In genomic region chr2:85951351-85952067, GRCh38 we compare ENCODE assay signal across 26 cellular contexts.
DNase-seq lines count a peak whose midpoint lies in the region; ATAC-seq and TF ChIP-seq lines count a peak whose summit lies in the region.
"Had no signal": no experiment of that assay in that cellular context is flagged by ENCODE, and none has a peak within 500 bp of the region (broad histone marks: within the 10 kb centered on the region; RNA-seq: fewer than 3 reads in every experiment).

No MANE protein-coding gene starts in this region.

- H3K4me3 Mint-ChIP-seq in osteocyte (ENCODE audit: unreplicated experiment): no peak overlapping the region
- H3K4me3 Mint-ChIP-seq in GM23338: no peak overlapping the region
- H3K4me3 Mint-ChIP-seq: activated naive CD8-positive, alpha-beta T cell; B cell; endodermal cell; IgD-negative memory B cell had no signal

- intact Hi-C loops in esophagus muscularis mucosa (cut with DNase I): no loop called here

- H3K36me3 Mint-ChIP-seq in osteocyte (ENCODE audit: unreplicated experiment): no peaks in the 10 kb centered on the region
- no peaks in the 10 kb centered on the region; the same call in 2 of the 3 replicates for H3K36me3 Mint-ChIP-seq in GM23338 (ENCODE audit: low read depth)
- H3K36me3 Mint-ChIP-seq: activated naive CD8-positive, alpha-beta T cell; IgD-negative memory B cell had no signal

- no peak overlapping the region for H3K4me2 ChIP-seq in GM23338

- H3K4me3 ChIP-seq in esophagus muscularis mucosa (no peak overlapping the region), GM23338 (no peak overlapping the region)
- H3K4me3 ChIP-seq: psoas muscle, tibial artery had no signal

- H3K27me3 Mint-ChIP-seq in osteocyte (ENCODE audit: unreplicated experiment): no peaks in the 10 kb centered on the region
- H3K27me3 Mint-ChIP-seq in GM23338 (ENCODE audit: insufficient read depth, low read depth, poor library complexity): peaks cover 12% of the 10 kb centered on the region
- H3K27me3 Mint-ChIP-seq: activated naive CD8-positive, alpha-beta T cell; B cell; IgD-negative memory B cell had no signal

- no peaks in the 10 kb centered on the region for H3F3A ChIP-seq in GM23338 (replicated peaks; ENCODE audit: low read depth)

- H3K79me2 ChIP-seq in GM23338 (replicated peaks; ENCODE audit: insufficient read depth): no peaks in the 10 kb centered on the region

- TF ChIP-seq POLR2A in esophagus muscularis mucosa (IDR thresholded peaks at IDR 0.05; ENCODE audit: low read depth): no peak

- H3K36me3 ChIP-seq in esophagus muscularis mucosa: no peaks in the 10 kb centered on the region
- no peaks in the 10 kb centered on the region for H3K36me3 ChIP-seq in GM23338 (ENCODE audit: insufficient read depth)
- H3K36me3 ChIP-seq: tibial artery had no signal

- peaks cover 0 to 7% (median 2%) of the 10 kb centered on the region in 4 donors for H3K9me3 ChIP-seq in esophagus muscularis mucosa

- peaks cover 4% of the 10 kb centered on the region; the same call in 1 of the 2 replicates for H3K9me2 ChIP-seq in GM23338 (ENCODE audit: insufficient read depth)

- no peaks in the 10 kb centered on the region for H4K20me1 ChIP-seq in GM23338 (replicated peaks; ENCODE audit: insufficient read depth)

- ATAC-seq in HG03097 (IDR thresholded peaks at IDR 0.05; ENCODE audit: low FRiP score, unreplicated experiment) (no peak), GM18907 (IDR thresholded peaks at IDR 0.05; ENCODE audit: unreplicated experiment) (no peak), GM23338 (no peak)
- ATAC-seq: left cardiac atrium; psoas muscle; stimulated activated naive CD8-positive, alpha-beta T cell treated with anti-CD3 and anti-CD28 coated beads, Interleukin-15, Interleukin-2, amounts not matched to agents 100 U/mL and 50 U/mL, for 24 hours had no signal

- TF ChIP-seq CTCF in esophagus muscularis mucosa (IDR thresholded peaks at IDR 0.05) (no peak), osteocyte (IDR thresholded peaks at IDR 0.05) (no peak), GM23338 (conservative IDR thresholded peaks at IDR 0.05; ENCODE audit: low read depth in 2 of 2) (no peak)

- H3K4me1 Mint-ChIP-seq in osteocyte (ENCODE audit: unreplicated experiment) (peaks cover 3% of the 10 kb centered on the region), GM23338 (peaks cover 9% of the 10 kb centered on the region; the same call in 2 of the 3 replicates)

- DNase-seq in HT-29 (ENCODE audit: low spot score): peak; percentile 30
- peak; percentile 37 for DNase-seq in NCI-H510A treated with DMSO at 0.1 percent for 48 hours (lab: John Stamatoyannopoulos, UW)
- DNase-seq in esophagus muscularis mucosa (ENCODE audit: extremely low spot score): peak; percentile 37
- peak; percentile 48 for DNase-seq in osteocyte (ENCODE audit: extremely low spot score, unreplicated experiment)
- no peak for DNase-seq in G401 (ENCODE audit: low spot score)
- DNase-seq in GM23338 (ENCODE audit: low spot score): no peak
- DNase-seq: activated CD4-positive, alpha-beta T cell treated with anti-CD3 and anti-CD28 coated beads for 4 hours; endodermal cell; glutamatergic neuron; HCEC 1CT; left cardiac atrium; MM.1S; NCI-H2029 treated with DMSO at 0.1 percent for 48 hours; NCI-H446 treated with DMSO at 0.1 percent for 48 hours; NK-92 treated with Interleukin-12 subunit alpha and Interleukin-12 subunit beta, amount 100 ng/mL, for 24 hours; psoas muscle; RPMI8226; small intestine; stimulated activated naive CD8-positive, alpha-beta T cell treated with anti-CD3 and anti-CD28 coated beads, Interleukin-15, Interleukin-2, amounts not matched to agents 100 U/mL and 50 U/mL, for 24 hours; SW 1271; tibial artery had no signal

- H3K27me3 ChIP-seq in esophagus muscularis mucosa: no peaks in the 10 kb centered on the region
- no peaks in the 10 kb centered on the region for H3K27me3 ChIP-seq in GM23338 (ENCODE audit: insufficient read depth)
- H3K27me3 ChIP-seq: tibial artery had no signal

- no peak overlapping the region for H3K27ac Mint-ChIP-seq in osteocyte (ENCODE audit: unreplicated experiment)
- no peak overlapping the region for H3K27ac Mint-ChIP-seq in GM23338
- H3K27ac Mint-ChIP-seq: B cell, endodermal cell had no signal

- H3K9me3 Mint-ChIP-seq in osteocyte (ENCODE audit: unreplicated experiment) (peaks cover 11% of the 10 kb centered on the region), GM23338 (peaks cover 17% of the 10 kb centered on the region; the same call in 2 of the 3 replicates)

- no peak overlapping the region for H2AFZ ChIP-seq in GM23338

- WGBS in esophagus muscularis mucosa: 94% methylated on average over 11 of the region's 11 CpGs

- TF ChIP-seq EP300 in esophagus muscularis mucosa (IDR thresholded peaks at IDR 0.05): no peak

- in situ Hi-C loops in G401 (cut with HindIII; ENCODE audit: low sequenced_read_pairs): no loop called here

- H3K27ac ChIP-seq in esophagus muscularis mucosa (replicated peaks in 1 of 4) (no peak overlapping the region), GM23338 (ENCODE audit: low read depth) (no peak overlapping the region)
- H3K27ac ChIP-seq: psoas muscle, tibial artery had no signal

- H3K4me1 ChIP-seq in esophagus muscularis mucosa: peaks cover 0 to 15% (median 12%) of the 10 kb centered on the region in 4 donors
- H3K4me1 ChIP-seq in GM23338 (ENCODE audit: insufficient read depth): peaks cover 8% of the 10 kb centered on the region
- H3K4me1 ChIP-seq: tibial artery had no signal

TF ChIP-seq in GM23338, 12 proteins besides CTCF, POLR2A, EP300 and RAD21:
- TF ChIP-seq STAT1 (IDR thresholded peaks at IDR 0.05; ENCODE audit: unreplicated experiment): no peak
- TF ChIP-seq ZNF114 (CRISPR knock-in tag; IDR thresholded peaks at IDR 0.05): no peak
- TF ChIP-seq EZH2 (IDR thresholded peaks at IDR 0.05; ENCODE audit: low read depth, unreplicated experiment): no peak

Comparison
In these comparisons a context has a peak if more than half of its experiments do, and no peak if none do; other contexts are left out.
1. DNase-seq: peak in HT-29 (single experiment), NCI-H510A treated with DMSO at 0.1 percent for 48 hours (single experiment), esophagus muscularis mucosa (single experiment) and osteocyte (single experiment); none in G401 (single experiment) and GM23338 (single experiment).